Comparison of ENCODE assay signal across 23 cellular contexts in the genomic region with DNA sequence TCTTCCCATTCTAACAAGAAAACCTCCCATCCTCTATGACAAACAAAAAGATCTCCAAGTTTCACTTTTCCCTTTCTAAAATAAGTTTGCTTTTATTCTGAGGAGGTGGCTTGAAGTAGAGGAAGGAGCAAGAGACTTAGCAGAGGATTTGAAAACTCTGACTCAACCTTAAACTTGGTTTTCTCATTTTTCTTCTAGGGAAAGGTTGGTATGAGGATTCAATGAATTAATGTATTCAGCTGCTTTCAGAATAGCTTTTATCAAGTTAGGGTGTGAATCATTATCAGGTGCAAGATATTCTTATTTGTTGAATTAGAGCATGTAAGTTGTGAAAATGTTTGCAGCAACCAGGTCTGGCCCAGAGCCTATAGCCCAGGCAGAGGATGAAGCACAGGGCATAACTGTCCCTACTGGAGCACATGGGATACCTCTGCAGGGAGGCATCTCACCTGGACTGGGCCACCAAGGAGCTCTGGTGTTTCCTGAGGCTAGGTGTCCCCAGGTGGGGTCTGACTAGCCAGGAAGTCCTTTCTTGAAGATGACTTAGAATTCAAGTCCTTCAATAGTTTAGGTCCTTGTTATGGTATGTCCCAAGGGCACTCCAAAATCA. TPM values are rescaled to one million over a fixed set of nuclear protein-coding genes. Genes with fewer than 3 reads are reported as not detected.
DNase-seq lines count a peak whose midpoint lies in the region; ATAC-seq lines count a peak whose summit lies in the region.
"Had no signal": no experiment of that assay in that cellular context is flagged by ENCODE, and none has a peak within 500 bp of the region (broad histone marks: within the 10 kb centered on the region; RNA-seq: fewer than 3 reads in every experiment).

No MANE protein-coding gene starts in this region.

- H3K4me1 Mint-ChIP-seq in activated CD4-positive, alpha-beta T cell treated with anti-CD3 and anti-CD28 coated beads, Interleukin-2, amount 10 ng/mL, durations not matched to agents 7 days and 5 days = peaks cover 77% of the 10 kb centered on the region
- peaks cover 69% of the 10 kb centered on the region for H3K4me1 Mint-ChIP-seq in T-helper 2 cell treated with Interferon-gamma antibody and Interleukin-4, amounts not matched to agents 5 μg/mL and 100 μg/mL, for 36 hours (ENCODE audit: low read depth)
- peaks cover 68% of the 10 kb centered on the region for H3K4me1 Mint-ChIP-seq in activated naive CD8-positive, alpha-beta T cell treated with anti-CD3 and anti-CD28 coated beads for 36 hours
- peaks cover 20% of the 10 kb centered on the region for H3K4me1 Mint-ChIP-seq in stimulated activated effector memory CD8-positive, alpha-beta T cell treated with anti-CD3 and anti-CD28 coated beads, Interleukin-12 subunit alpha, Interleukin-12 subunit beta, amount 100 ng/mL, for 72 hours

- POLR2A ChIA-PET in activated CD4-positive, alpha-beta T cell treated with anti-CD3 and anti-CD28 coated beads, Interleukin-2, amount 10 ng/mL, durations not matched to agents 7 days and 5 days (lab: Charles Lee) = interaction anchor here (1.1 to 1.2 kb wide), 2 partner anchors 26 to 48 kb away, joined by 3 to 4 read pairs; no protein-coding TSS in a partner anchor

- intact Hi-C loops in left colon (cut with DNase I, micrococcal nuclease) = no loop called here

- no peak for DNase-seq in activated CD4-positive, alpha-beta T cell treated with anti-CD3 and anti-CD28 coated beads, Interleukin-2, amount 10 ng/mL, durations not matched to agents 7 days and 5 days
- DNase-seq in activated CD4-positive, alpha-beta T cell treated with anti-CD3 and anti-CD28 coated beads, Interleukin-2, amount 50 U/mL, for 4 hours = no peak
- DNase-seq in T-helper 2 cell treated with Interferon-gamma antibody and Interleukin-4, amounts not matched to agents 5 μg/mL and 100 μg/mL, for 36 hours (ENCODE audit: low spot score) = no peak
- DNase-seq in activated naive CD8-positive, alpha-beta T cell treated with anti-CD3 and anti-CD28 coated beads for 36 hours = no peak
- no peak for DNase-seq in stimulated activated effector memory CD8-positive, alpha-beta T cell treated with anti-CD3 and anti-CD28 coated beads, Interleukin-12 subunit alpha, Interleukin-12 subunit beta, amount 100 ng/mL, for 72 hours (ENCODE audit: low spot score in 2 of 2)
- DNase-seq in D341Med (ENCODE audit: low spot score) = no peak
- DNase-seq in left colon = no peak
- DNase-seq: aorta; caudate nucleus; dermis blood vessel endothelial cell; left cardiac atrium; mesenchymal stem cell; naive B cell; NCI-H1105; NCI-H2029 treated with DMSO at 0.1 percent for 48 hours; NCI-H345; PC-9; SHP77; stimulated activated CD4-positive, alpha-beta T cell treated with anti-CD3 and anti-CD28 coated beads, Interleukin-2, amount 100 ng/mL, for 48 hours; SW 1271 had no signal

- H3K27me3 Mint-ChIP-seq in activated CD4-positive, alpha-beta T cell treated with anti-CD3 and anti-CD28 coated beads, Interleukin-2, amount 10 ng/mL, durations not matched to agents 7 days and 5 days = no peaks in the 10 kb centered on the region
- no peaks in the 10 kb centered on the region for H3K27me3 Mint-ChIP-seq in T-helper 2 cell treated with Interferon-gamma antibody and Interleukin-4, amounts not matched to agents 5 μg/mL and 100 μg/mL, for 36 hours (ENCODE audit: low read depth)
- no peaks in the 10 kb centered on the region for H3K27me3 Mint-ChIP-seq in activated naive CD8-positive, alpha-beta T cell treated with anti-CD3 and anti-CD28 coated beads for 36 hours
- H3K27me3 Mint-ChIP-seq: naive B cell, type B pancreatic cell had no signal

- CTCF ChIA-PET in activated CD4-positive, alpha-beta T cell treated with anti-CD3 and anti-CD28 coated beads, Interleukin-2, amount 10 ng/mL, durations not matched to agents 7 days and 5 days (lab: Charles Lee) = interaction anchor here (1.6 kb wide), 1 partner anchor 12 kb away, joined by 4 read pairs; no protein-coding TSS in a partner anchor

- peaks cover 78% of the 10 kb centered on the region for H3K36me3 Mint-ChIP-seq in activated CD4-positive, alpha-beta T cell treated with anti-CD3 and anti-CD28 coated beads, Interleukin-2, amount 10 ng/mL, durations not matched to agents 7 days and 5 days (ENCODE audit: low read depth)
- peaks cover 68% of the 10 kb centered on the region for H3K36me3 Mint-ChIP-seq in T-helper 2 cell treated with Interferon-gamma antibody and Interleukin-4, amounts not matched to agents 5 μg/mL and 100 μg/mL, for 36 hours (ENCODE audit: low read depth)
- H3K36me3 Mint-ChIP-seq in activated naive CD8-positive, alpha-beta T cell treated with anti-CD3 and anti-CD28 coated beads for 36 hours = peaks cover 49% of the 10 kb centered on the region
- H3K36me3 Mint-ChIP-seq in stimulated activated effector memory CD8-positive, alpha-beta T cell treated with anti-CD3 and anti-CD28 coated beads, Interleukin-12 subunit alpha, Interleukin-12 subunit beta, amount 100 ng/mL, for 72 hours = peaks cover 100% of the 10 kb centered on the region

- H3K27ac Mint-ChIP-seq in activated CD4-positive, alpha-beta T cell treated with anti-CD3 and anti-CD28 coated beads, Interleukin-2, amount 10 ng/mL, durations not matched to agents 7 days and 5 days = peak overlapping the region; percentile 70
- H3K27ac Mint-ChIP-seq in T-helper 2 cell treated with Interferon-gamma antibody and Interleukin-4, amounts not matched to agents 5 μg/mL and 100 μg/mL, for 36 hours = peak overlapping the region; percentile 29
- peak overlapping the region; percentile 54 for H3K27ac Mint-ChIP-seq in activated naive CD8-positive, alpha-beta T cell treated with anti-CD3 and anti-CD28 coated beads for 36 hours
- peak overlapping the region; percentile 70 for H3K27ac Mint-ChIP-seq in stimulated activated effector memory CD8-positive, alpha-beta T cell treated with anti-CD3 and anti-CD28 coated beads, Interleukin-12 subunit alpha, Interleukin-12 subunit beta, amount 100 ng/mL, for 72 hours
- H3K27ac Mint-ChIP-seq: type B pancreatic cell had no signal

- peak; percentile 58 for ATAC-seq in stimulated activated effector memory CD8-positive, alpha-beta T cell treated with anti-CD3 and anti-CD28 coated beads, Interleukin-12 subunit alpha, Interleukin-12 subunit beta, amount 100 ng/mL, for 72 hours
- ATAC-seq in HG03280 (IDR thresholded peaks at IDR 0.05; ENCODE audit: unreplicated experiment) (no peak), left colon (no peak)
- ATAC-seq: A549, left cardiac atrium had no signal

- H3K4me3 Mint-ChIP-seq in activated CD4-positive, alpha-beta T cell treated with anti-CD3 and anti-CD28 coated beads, Interleukin-2, amount 10 ng/mL, durations not matched to agents 7 days and 5 days = no peak overlapping the region
- peak overlapping the region; percentile 10 for H3K4me3 Mint-ChIP-seq in T-helper 2 cell treated with Interferon-gamma antibody and Interleukin-4, amounts not matched to agents 5 μg/mL and 100 μg/mL, for 36 hours
- peak overlapping the region; percentile 14 for H3K4me3 Mint-ChIP-seq in activated naive CD8-positive, alpha-beta T cell treated with anti-CD3 and anti-CD28 coated beads for 36 hours
- no peak overlapping the region for H3K4me3 Mint-ChIP-seq in stimulated activated effector memory CD8-positive, alpha-beta T cell treated with anti-CD3 and anti-CD28 coated beads, Interleukin-12 subunit alpha, Interleukin-12 subunit beta, amount 100 ng/mL, for 72 hours
- H3K4me3 Mint-ChIP-seq: naive B cell, type B pancreatic cell had no signal

- H3K9me3 Mint-ChIP-seq in activated CD4-positive, alpha-beta T cell treated with anti-CD3 and anti-CD28 coated beads, Interleukin-2, amount 10 ng/mL, durations not matched to agents 7 days and 5 days = no peaks in the 10 kb centered on the region
- H3K9me3 Mint-ChIP-seq in T-helper 2 cell treated with Interferon-gamma antibody and Interleukin-4, amounts not matched to agents 5 μg/mL and 100 μg/mL, for 36 hours = no peaks in the 10 kb centered on the region
- no peaks in the 10 kb centered on the region for H3K9me3 Mint-ChIP-seq in activated naive CD8-positive, alpha-beta T cell treated with anti-CD3 and anti-CD28 coated beads for 36 hours
- H3K9me3 Mint-ChIP-seq in stimulated activated effector memory CD8-positive, alpha-beta T cell treated with anti-CD3 and anti-CD28 coated beads, Interleukin-12 subunit alpha, Interleukin-12 subunit beta, amount 100 ng/mL, for 72 hours = no peaks in the 10 kb centered on the region
- H3K9me3 Mint-ChIP-seq: naive B cell, type B pancreatic cell had no signal

RNA-seq across cellular contexts. Expression of a gene that starts 42.3 kb away (rescaled TPM):
- total RNA-seq in activated CD4-positive, alpha-beta T cell treated with anti-CD3 and anti-CD28 coated beads, Interleukin-2, amount 10 ng/mL, durations not matched to agents 7 days and 5 days = 100 to 1,000 TPM; 323 to 357 TPM
- 10 to 100 TPM; 92.0 to 94.8 TPM for total RNA-seq in activated naive CD8-positive, alpha-beta T cell treated with anti-CD3 and anti-CD28 coated beads for 36 hours
- total RNA-seq in left colon = 10 to 100 TPM; 27.2 to 38.3 TPM

Comparison
In these comparisons a context has a peak if more than half of its experiments do, and no peak if none do; other contexts are left out.
1. H3K4me3 Mint-ChIP-seq: peak in T-helper 2 cell treated with Interferon-gamma antibody and Interleukin-4, amounts not matched to agents 5 μg/mL and 100 μg/mL, for 36 hours (single experiment) and activated naive CD8-positive, alpha-beta T cell treated with anti-CD3 and anti-CD28 coated beads for 36 hours (single experiment); none in activated CD4-positive, alpha-beta T cell treated with anti-CD3 and anti-CD28 coated beads, Interleukin-2, amount 10 ng/mL, durations not matched to agents 7 days and 5 days (single experiment) and stimulated activated effector memory CD8-positive, alpha-beta T cell treated with anti-CD3 and anti-CD28 coated beads, Interleukin-12 subunit alpha, Interleukin-12 subunit beta, amount 100 ng/mL, for 72 hours (single experiment).
2. Peak in every context shown above with its lines, with median percentiles within 50 percentile points of each other: H3K27ac Mint-ChIP-seq.